Comparison of ENCODE assay signal across 9 cellular contexts in the genomic region with DNA sequence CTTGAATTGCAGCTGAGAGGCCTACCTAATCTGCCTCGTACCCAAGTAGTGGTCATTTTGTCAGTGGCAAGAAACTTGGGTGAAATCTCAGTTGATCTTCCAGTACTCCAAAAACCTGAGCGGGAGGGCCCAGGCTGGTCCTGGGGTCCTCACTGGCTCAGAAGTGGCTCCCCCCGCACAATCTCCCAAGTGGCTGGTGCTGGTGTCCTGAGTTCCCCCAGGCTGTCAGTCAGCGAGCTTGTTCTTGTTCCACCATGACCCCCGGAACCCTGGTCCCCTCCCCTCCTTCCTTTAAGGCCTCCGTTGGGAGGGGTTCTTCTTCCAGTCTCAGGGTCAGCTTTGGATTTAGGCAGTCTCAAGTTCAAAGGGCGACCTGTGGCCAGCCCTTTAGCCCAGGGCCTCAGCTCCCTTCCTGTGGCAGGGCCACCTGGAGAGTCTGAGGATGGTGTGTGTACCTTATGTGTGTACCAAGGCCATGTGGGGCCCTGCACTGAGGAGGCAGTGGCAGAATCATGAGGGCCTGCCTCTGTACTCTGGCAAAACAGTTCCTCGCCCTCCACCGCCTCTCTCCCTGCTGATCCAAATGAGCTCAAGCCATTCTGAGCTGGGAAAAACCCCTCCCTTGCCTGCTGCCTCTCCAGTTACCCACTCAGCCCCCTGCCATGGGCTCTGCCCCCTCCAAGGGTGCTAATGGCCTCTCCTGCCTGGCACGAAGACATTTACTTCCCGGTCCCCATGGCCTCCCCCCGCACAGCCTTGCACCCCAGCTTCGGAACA. TPM values are rescaled to one million over a fixed set of nuclear protein-coding genes. Genes with fewer than 3 reads are reported as not detected.
A peak's percentile ranks its signal among the peaks of the same experiment; 100 is the strongest.
DNase-seq lines count a peak whose midpoint lies in the region; ATAC-seq, FAIRE-seq and TF ChIP-seq lines count a peak whose summit lies in the region.
"Had no signal": no experiment of that assay in that cellular context is flagged by ENCODE, and none has a peak within 500 bp of the region (broad histone marks: within the 10 kb centered on the region; RNA-seq: fewer than 3 reads in every experiment).

No MANE protein-coding gene starts in this region.

- H3K9ac ChIP-seq in HUES48 (ENCODE audit: low read depth, low read length) (no peak overlapping the region), K562 (ENCODE audit: insufficient read depth in 1 of 2, low read depth in 2 of 2, low read length in 2 of 2) (peak overlapping the region in 1 of 2 experiments; percentile 68; a peak in 2 of 4 replicates)

- TF ChIP-seq EP300 in K562 (IDR thresholded peaks at IDR 0.05; ENCODE audit: low read length), result no peak

- DNase-seq in K562 (ENCODE audit: extremely low read depth in 1 of 4, low spot score in 3 of 4), result no peak
- no peak for DNase-seq in psoas muscle
- no peak for DNase-seq in NCI-H69 (lab: John Stamatoyannopoulos, UW)
- DNase-seq in C1 segment of cervical spinal cord (lab: John Stamatoyannopoulos, UW), result no peak
- DNase-seq: dermis blood vessel endothelial cell, NCI-H2029, SHP77 had no signal

- H3K27ac ChIP-seq in HUES48 (ENCODE audit: low read depth, low read length) (peak overlapping the region; percentile 28), K562 (ENCODE audit: extremely low read depth, low read depth, low read length) (0 out of 3 replicates have a peak overlapping the region, but pooled peaks have one; percentile 31), psoas muscle (peak overlapping the region; percentile 80)

- H3K36me3 ChIP-seq in HUES48 (ENCODE audit: control insufficient read depth, insufficient read depth, low read length) (peaks cover 11% of the 10 kb centered on the region; the same call in 1 of the 2 replicates), K562 (ENCODE audit: control insufficient read depth, insufficient read depth, low read length) (peaks cover 9% of the 10 kb centered on the region; the same call in 2 of the 3 replicates), psoas muscle (ENCODE audit: insufficient read depth in 1 of 2, low read depth in 1 of 2) (peaks cover 0 to 7% of the 10 kb centered on the region in 2 donors)

- in situ Hi-C loops in K562 (cut with MboI), result no loop called here

- CTCF ChIA-PET in K562 (lab: Yijun Ruan, JAX; ENCODE audit: low intra/inter-chr PET ratio), result no interaction called here

- TF ChIP-seq RAD21 in K562 (CRISPR knock-in tag; conservative IDR thresholded peaks at IDR 0.05 in 1 of 2, IDR thresholded peaks at IDR 0.05 in 1 of 2), result no peak

- H3K9me3 ChIP-seq in HUES48 (ENCODE audit: control insufficient read depth, insufficient read depth, low read length) (no peaks in the 10 kb centered on the region), K562 (replicated peaks; ENCODE audit: control insufficient read depth, insufficient read depth, low read depth, low read length) (no peaks in the 10 kb centered on the region), psoas muscle (no peaks in the 10 kb centered on the region)
- H3K9me3 ChIP-seq: HAP-1 had no signal

- no peak for ATAC-seq in K562
- peak in 2 of 4 donors; percentile 0 to 2 for ATAC-seq in psoas muscle

- 90% methylated on average over 12 of the region's 13 CpGs for WGBS in K562 (ENCODE audit: insufficient coverage, low coverage, missing lambda C conversion rate)
- 92 to 95% (median 93%) methylated on average over 13 of the region's 13 CpGs for WGBS in psoas muscle, 3 donors

- no peak overlapping the region for H3K4me2 ChIP-seq in K562 (ENCODE audit: insufficient read depth, low read length)

- FAIRE-seq in K562 (lab: Jason Lieb, UNC), result no peak

- no peaks in the 10 kb centered on the region for H4K20me1 ChIP-seq in K562 (replicated peaks; ENCODE audit: control insufficient read depth, insufficient read depth, low read length)

- H2AFZ ChIP-seq in K562 (ENCODE audit: low read depth, low read length), result no peak overlapping the region

- intact Hi-C loops in K562 (cut with micrococcal nuclease), result no loop called here
- intact Hi-C loops in psoas muscle (cut with DNase I), result no loop called here

- no peak overlapping the region for H3K4me3 ChIP-seq in HUES48 (ENCODE audit: low read depth, low read length)
- H3K4me3 ChIP-seq in K562, result no peak overlapping the region
- H3K4me3 ChIP-seq in psoas muscle, result no peak overlapping the region
- H3K4me3 ChIP-seq: HAP-1 had no signal

- H3K4me1 ChIP-seq in HUES48 (ENCODE audit: control insufficient read depth, insufficient read depth, low read length), result peaks cover 20% of the 10 kb centered on the region
- H3K4me1 ChIP-seq in K562 (replicated peaks in 1 of 2; ENCODE audit: control insufficient read depth in 2 of 2, insufficient read depth in 2 of 2, low read length in 2 of 2), result peaks cover 35 to 44% of the 10 kb centered on the region in 2 experiments
- H3K4me1 ChIP-seq in psoas muscle, result peaks cover 21% of the 10 kb centered on the region

- peaks cover under 1% of the 10 kb centered on the region; the same call in 1 of the 3 replicates for H3K79me2 ChIP-seq in K562 (ENCODE audit: control insufficient read depth, insufficient read depth, low read length)

- POLR2A ChIA-PET in K562 (lab: Yijun Ruan, JAX), result interaction anchor here (0.6 to 5.4 kb wide), 12 partner anchors 8 to 404 kb away, joined by 3 to 30 read pairs (median 4); a partner anchor contains a TSS

- no peaks in the 10 kb centered on the region for H3K27me3 ChIP-seq in HUES48 (ENCODE audit: control insufficient read depth, insufficient read depth, low read length)
- H3K27me3 ChIP-seq in K562 (ENCODE audit: control insufficient read depth in 2 of 2, insufficient read depth in 2 of 2, low read length in 2 of 2), result no peaks in the 10 kb centered on the region
- no peaks in the 10 kb centered on the region for H3K27me3 ChIP-seq in psoas muscle (ENCODE audit: insufficient read depth in 3 of 3, low read length in 2 of 3)

- H3K9me1 ChIP-seq in K562 (ENCODE audit: control insufficient read depth, insufficient read depth, low read length), result no peaks in the 10 kb centered on the region

- TF ChIP-seq CTCF in K562 (IDR thresholded peaks at IDR 0.05 in 2 of 3, conservative IDR thresholded peaks at IDR 0.05 in 1 of 3; ENCODE audit: insufficient read depth in 2 of 3, low read depth in 1 of 3, low read length in 3 of 3), result no peak
- TF ChIP-seq CTCF in psoas muscle (IDR thresholded peaks at IDR 0.05), result no peak

- BruUV-seq in K562 (replicated peaks; lab: Mats Ljungman, UMichigan), result no TSS peak

- TF ChIP-seq POLR2A in K562 (conservative IDR thresholded peaks at IDR 0.05), result no peak

RNA-seq across cellular contexts. Expression of a gene that starts 4.5 kb away (rescaled TPM):
- total RNA-seq in K562 (2011; cell fraction: chromatin; rRNA removed; ENCODE audit: low replicate concordance), result 62.9 and 114 TPM in 2 replicates
- total RNA-seq in K562 (2011; cell fraction: nucleolus; rRNA removed), result 51.0 and 54.6 TPM in 2 replicates
- total RNA-seq in K562 (2011; cell fraction: nucleoplasm; rRNA removed), result 24.9 and 46.2 TPM in 2 replicates
- total RNA-seq in K562 (2014; rRNA removed), result 72.9 and 87.2 TPM in 2 replicates
- 11.7 and 12.3 TPM in 2 replicates for total RNA-seq in K562 (2014; rRNA removed; fragmentation: Illumina TruSeq; extraction: Trizol)
- 27.9 and 33.0 TPM in 2 replicates for total RNA-seq in K562 (2015; rRNA removed; fragmentation: Illumina TruSeq; extraction: Trizol)
- 78.9 and 84.3 TPM in 2 replicates for total RNA-seq in K562 (2021)
- 34.3 and 44.2 TPM in 2 replicates for polyA plus RNA-seq in K562 (2011; rRNA removed)
- 21.2 and 83.9 TPM in 2 replicates for polyA plus RNA-seq in K562 (2011; cell fraction: cytosol; rRNA removed)
- 142 and 188 TPM in 2 replicates for polyA plus RNA-seq in K562 (2011; cell fraction: nucleus; rRNA removed)
- polyA plus RNA-seq in K562 (2012), result 44.7 and 45.1 TPM in 2 replicates
- polyA plus RNA-seq in K562 (2014; fragmentation: Illumina TruSeq; extraction: Trizol), result 22.1 and 54.4 TPM in 2 replicates
- polyA plus RNA-seq in K562 (2014; fragmentation: Nextera tagmentation; extraction: Ambion mirVana), result under 1 TPM; 0.25 to 0.34 TPM
- polyA plus RNA-seq in K562 (2014; rRNA removed), result 53.2 and 81.8 TPM in 2 replicates
- 20.0 and 24.6 TPM in 2 replicates for polyA minus RNA-seq in K562 (2011; rRNA and poly(A)+ RNA removed)
- polyA minus RNA-seq in K562 (2011; cell fraction: cytosol; rRNA and poly(A)+ RNA removed), result 26.6 and 37.0 TPM in 2 replicates
- polyA minus RNA-seq in K562 (2011; cell fraction: nucleus; rRNA and poly(A)+ RNA removed), result 30.0 and 61.5 TPM in 2 replicates
- total RNA-seq in psoas muscle, result 10 to 100 TPM; 17.7 to 28.4 (median 24.3) TPM
- polyA plus RNA-seq in psoas muscle, result 10 to 100 TPM in 2 of 3 donors, 1 to 10 TPM in 1; 8.1 to 20.8 (median 20.1) TPM

RNA-seq across cellular contexts. Expression of a gene that starts 19.5 kb away (rescaled TPM):
- total RNA-seq in K562 (2011; cell fraction: chromatin; rRNA removed; ENCODE audit: low replicate concordance), result 145 and 420 TPM in 2 replicates
- total RNA-seq in K562 (2011; cell fraction: nucleolus; rRNA removed), result 271 and 275 TPM in 2 replicates
- total RNA-seq in K562 (2011; cell fraction: nucleoplasm; rRNA removed), result 200 and 231 TPM in 2 replicates
- total RNA-seq in K562 (2014; rRNA removed), result 85.6 and 89.0 TPM in 2 replicates
- total RNA-seq in K562 (2014; rRNA removed; fragmentation: Illumina TruSeq; extraction: Trizol), result 6.4 and 10.4 TPM in 2 replicates
- total RNA-seq in K562 (2015; rRNA removed; fragmentation: Illumina TruSeq; extraction: Trizol), result 32.6 and 38.1 TPM in 2 replicates
- total RNA-seq in K562 (2021), result 112 and 124 TPM in 2 replicates
- polyA plus RNA-seq in K562 (2011; rRNA removed), result 34.7 and 66.8 TPM in 2 replicates
- 40.6 and 105 TPM in 2 replicates for polyA plus RNA-seq in K562 (2011; cell fraction: cytosol; rRNA removed)
- polyA plus RNA-seq in K562 (2011; cell fraction: nucleus; rRNA removed), result 255 and 454 TPM in 2 replicates
- 79.5 and 127 TPM in 2 replicates for polyA plus RNA-seq in K562 (2012)
- polyA plus RNA-seq in K562 (2014; fragmentation: Illumina TruSeq; extraction: Trizol), result 25.5 and 49.4 TPM in 2 replicates
- 1 to 10 TPM; 2.1 to 4.1 TPM for polyA plus RNA-seq in K562 (2014; fragmentation: Nextera tagmentation; extraction: Ambion mirVana)
- 115 and 119 TPM in 2 replicates for polyA plus RNA-seq in K562 (2014; rRNA removed)
- 18.4 and 18.7 TPM in 2 replicates for polyA minus RNA-seq in K562 (2011; rRNA and poly(A)+ RNA removed)
- polyA minus RNA-seq in K562 (2011; cell fraction: cytosol; rRNA and poly(A)+ RNA removed), result 39.0 and 41.5 TPM in 2 replicates
- 90.7 and 100 TPM in 2 replicates for polyA minus RNA-seq in K562 (2011; cell fraction: nucleus; rRNA and poly(A)+ RNA removed)
- total RNA-seq in psoas muscle, result 100 to 1,000 TPM; 134 to 221 (median 161) TPM
- polyA plus RNA-seq in psoas muscle, result 100 to 1,000 TPM; 174 to 254 (median 221) TPM

RNA-seq across cellular contexts. Expression of a gene that starts 31.3 kb away (rescaled TPM):
- 1.6 TPM in 1 of 2 replicates, not detected in the other for total RNA-seq in K562 (2011; cell fraction: chromatin; rRNA removed; ENCODE audit: low replicate concordance)
- 3.3 and 4.7 TPM in 2 replicates for total RNA-seq in K562 (2011; cell fraction: nucleolus; rRNA removed)
- total RNA-seq in K562 (2011; cell fraction: nucleoplasm; rRNA removed), result 1.0 and 1.9 TPM in 2 replicates
- total RNA-seq in K562 (2014; rRNA removed), result 11.3 and 14.9 TPM in 2 replicates
- not detected in 2 replicates for total RNA-seq in K562 (2014; rRNA removed; fragmentation: Illumina TruSeq; extraction: Trizol)
- 0.80 and 1.2 TPM in 2 replicates for total RNA-seq in K562 (2015; rRNA removed; fragmentation: Illumina TruSeq; extraction: Trizol)
- 9.7 and 10.4 TPM in 2 replicates for total RNA-seq in K562 (2021)
- polyA plus RNA-seq in K562 (2011; rRNA removed), result 0.92 and 1.0 TPM in 2 replicates
- polyA plus RNA-seq in K562 (2011; cell fraction: cytosol; rRNA removed), result 3.5 and 22.1 TPM in 2 replicates
- polyA plus RNA-seq in K562 (2011; cell fraction: nucleus; rRNA removed), result 3.3 and 7.7 TPM in 2 replicates
- 2.3 and 4.3 TPM in 2 replicates for polyA plus RNA-seq in K562 (2012)
- polyA plus RNA-seq in K562 (2014; fragmentation: Illumina TruSeq; extraction: Trizol), result 0.24 TPM in 1 of 2 replicates, not detected in the other
- not detected for polyA plus RNA-seq in K562 (2014; fragmentation: Nextera tagmentation; extraction: Ambion mirVana)
- polyA plus RNA-seq in K562 (2014; rRNA removed), result 10.9 and 11.2 TPM in 2 replicates
- polyA minus RNA-seq in K562 (2011; rRNA and poly(A)+ RNA removed), result not detected in 2 replicates
- 3.3 and 6.1 TPM in 2 replicates for polyA minus RNA-seq in K562 (2011; cell fraction: cytosol; rRNA and poly(A)+ RNA removed)
- polyA minus RNA-seq in K562 (2011; cell fraction: nucleus; rRNA and poly(A)+ RNA removed), result 2.1 and 2.6 TPM in 2 replicates
- total RNA-seq in psoas muscle, result 1 to 10 TPM in 3 of 4 donors, under 1 TPM in 1; 0.88 to 2.6 (median 1.8) TPM
- 1 to 10 TPM in 1 of 3 donors, under 1 TPM in 2; 0.39 to 3.8 (median 0.48) TPM for polyA plus RNA-seq in psoas muscle

RNA-seq across cellular contexts. Expression of a gene that starts 31.7 kb away (rescaled TPM):
- 31.3 and 80.0 TPM in 2 replicates for total RNA-seq in K562 (2011; cell fraction: chromatin; rRNA removed; ENCODE audit: low replicate concordance)
- 40.8 and 45.7 TPM in 2 replicates for total RNA-seq in K562 (2011; cell fraction: nucleolus; rRNA removed)
- 31.9 and 45.3 TPM in 2 replicates for total RNA-seq in K562 (2011; cell fraction: nucleoplasm; rRNA removed)
- total RNA-seq in K562 (2014; rRNA removed), result 9.2 and 11.0 TPM in 2 replicates
- total RNA-seq in K562 (2014; rRNA removed; fragmentation: Illumina TruSeq; extraction: Trizol), result 2.0 TPM in 2 replicates
- total RNA-seq in K562 (2015; rRNA removed; fragmentation: Illumina TruSeq; extraction: Trizol), result 5.9 and 7.2 TPM in 2 replicates
- total RNA-seq in K562 (2021), result 15.7 and 21.1 TPM in 2 replicates
- polyA plus RNA-seq in K562 (2011; rRNA removed), result 8.0 and 16.1 TPM in 2 replicates
- 15.1 and 21.5 TPM in 2 replicates for polyA plus RNA-seq in K562 (2011; cell fraction: cytosol; rRNA removed)
- polyA plus RNA-seq in K562 (2011; cell fraction: nucleus; rRNA removed), result 70.3 and 111 TPM in 2 replicates
- polyA plus RNA-seq in K562 (2012), result 14.5 and 23.5 TPM in 2 replicates
- polyA plus RNA-seq in K562 (2014; fragmentation: Illumina TruSeq; extraction: Trizol), result 10.1 and 12.5 TPM in 2 replicates
- polyA plus RNA-seq in K562 (2014; fragmentation: Nextera tagmentation; extraction: Ambion mirVana), result 1 to 10 TPM; 1.3 to 1.7 TPM
- polyA plus RNA-seq in K562 (2014; rRNA removed), result 16.9 and 23.0 TPM in 2 replicates
- polyA minus RNA-seq in K562 (2011; rRNA and poly(A)+ RNA removed), result 3.9 and 4.1 TPM in 2 replicates
- polyA minus RNA-seq in K562 (2011; cell fraction: cytosol; rRNA and poly(A)+ RNA removed), result 7.4 and 11.9 TPM in 2 replicates
- 18.3 and 19.9 TPM in 2 replicates for polyA minus RNA-seq in K562 (2011; cell fraction: nucleus; rRNA and poly(A)+ RNA removed)
- total RNA-seq in psoas muscle, result 1 to 10 TPM; 2.4 to 5.4 (median 3.1) TPM
- polyA plus RNA-seq in psoas muscle, result 1 to 10 TPM in 2 of 3 donors, under 1 TPM in 1; 0.44 to 5.0 (median 3.8) TPM

RNA-seq across cellular contexts. Expression of a gene that starts 38.9 kb away (rescaled TPM):
- total RNA-seq in K562 (2011; cell fraction: chromatin; rRNA removed; ENCODE audit: low replicate concordance), result 156 and 392 TPM in 2 replicates
- total RNA-seq in K562 (2011; cell fraction: nucleolus; rRNA removed), result 235 and 242 TPM in 2 replicates
- 123 and 170 TPM in 2 replicates for total RNA-seq in K562 (2011; cell fraction: nucleoplasm; rRNA removed)
- total RNA-seq in K562 (2014; rRNA removed) (284 and 396 TPM in 2 replicates), K562 (2014; rRNA removed; fragmentation: Illumina TruSeq; extraction: Trizol) (41.4 and 53.7 TPM in 2 replicates), K562 (2015; rRNA removed; fragmentation: Illumina TruSeq; extraction: Trizol) (97.1 and 116 TPM in 2 replicates), K562 (2021) (164 and 167 TPM in 2 replicates), psoas muscle (10 to 100 TPM; 37.2 to 41.0 (median 40.2) TPM)
- polyA plus RNA-seq in K562 (2011; rRNA removed) (138 and 148 TPM in 2 replicates), K562 (2014; fragmentation: Illumina TruSeq; extraction: Trizol) (94.9 and 113 TPM in 2 replicates), K562 (2014; fragmentation: Nextera tagmentation; extraction: Ambion mirVana) (10 to 100 TPM; 38.2 to 60.1 TPM), K562 (2014; rRNA removed) (234 and 236 TPM in 2 replicates), psoas muscle (10 to 100 TPM; 45.6 to 71.6 (median 57.3) TPM)
- polyA plus RNA-seq in K562 (2011; cell fraction: cytosol; rRNA removed), result 199 and 327 TPM in 2 replicates
- 545 and 753 TPM in 2 replicates for polyA plus RNA-seq in K562 (2011; cell fraction: nucleus; rRNA removed)
- 166 and 178 TPM in 2 replicates for polyA plus RNA-seq in K562 (2012)
- polyA minus RNA-seq in K562 (2011; rRNA and poly(A)+ RNA removed), result 143 and 154 TPM in 2 replicates
- polyA minus RNA-seq in K562 (2011; cell fraction: cytosol; rRNA and poly(A)+ RNA removed), result 157 and 376 TPM in 2 replicates
- polyA minus RNA-seq in K562 (2011; cell fraction: nucleus; rRNA and poly(A)+ RNA removed), result 191 and 218 TPM in 2 replicates

Comparison
In these comparisons a context has a peak if more than half of its experiments do, and no peak if none do; other contexts are left out.
1. H3K27ac ChIP-seq: peak in every context shown above with its lines; median percentile 80 in psoas muscle; 31 in K562; 28 in HUES48.